Comparison of ENCODE assay signal across 1 cellular context in the genomic region with DNA sequence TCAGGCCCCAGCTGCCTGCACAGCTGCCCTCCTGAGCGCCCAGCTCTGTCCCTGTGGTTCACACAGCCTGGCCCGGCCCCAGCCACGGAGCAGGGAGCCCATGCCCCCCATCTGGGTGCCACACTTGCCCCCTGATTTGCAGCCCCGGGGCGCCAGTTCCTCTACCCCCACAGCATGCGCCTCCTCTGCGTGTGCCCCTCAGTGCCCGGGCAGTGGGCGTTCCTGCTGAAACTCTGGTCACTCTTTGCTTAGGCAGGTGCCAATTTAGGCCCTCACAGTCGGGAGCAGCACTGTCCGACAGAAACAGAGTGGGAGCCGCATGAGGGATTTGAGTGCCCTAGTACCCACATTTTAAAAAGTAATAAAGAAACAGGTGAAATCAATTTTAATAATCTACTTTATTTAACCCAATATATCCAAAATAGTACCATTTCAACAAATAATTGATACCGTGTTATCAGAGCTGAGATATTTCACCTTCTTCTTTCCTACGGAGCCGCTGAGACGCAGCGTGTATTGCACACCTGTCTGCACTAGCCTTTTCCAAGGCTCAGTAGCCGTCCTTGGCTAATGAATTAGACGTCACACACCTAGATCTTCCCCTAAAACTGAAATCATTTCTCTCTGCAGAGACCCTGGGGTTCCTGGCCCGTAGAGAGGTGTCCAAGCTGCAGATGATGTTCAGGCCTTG.
TF ChIP-seq lines count a peak whose summit lies in the region.

No MANE protein-coding gene starts in this region.

TF ChIP-seq in SK-N-SH, 30 proteins besides CTCF, POLR2A, EP300 and RAD21 (continued from another document):
- TF ChIP-seq, protein P1, sequence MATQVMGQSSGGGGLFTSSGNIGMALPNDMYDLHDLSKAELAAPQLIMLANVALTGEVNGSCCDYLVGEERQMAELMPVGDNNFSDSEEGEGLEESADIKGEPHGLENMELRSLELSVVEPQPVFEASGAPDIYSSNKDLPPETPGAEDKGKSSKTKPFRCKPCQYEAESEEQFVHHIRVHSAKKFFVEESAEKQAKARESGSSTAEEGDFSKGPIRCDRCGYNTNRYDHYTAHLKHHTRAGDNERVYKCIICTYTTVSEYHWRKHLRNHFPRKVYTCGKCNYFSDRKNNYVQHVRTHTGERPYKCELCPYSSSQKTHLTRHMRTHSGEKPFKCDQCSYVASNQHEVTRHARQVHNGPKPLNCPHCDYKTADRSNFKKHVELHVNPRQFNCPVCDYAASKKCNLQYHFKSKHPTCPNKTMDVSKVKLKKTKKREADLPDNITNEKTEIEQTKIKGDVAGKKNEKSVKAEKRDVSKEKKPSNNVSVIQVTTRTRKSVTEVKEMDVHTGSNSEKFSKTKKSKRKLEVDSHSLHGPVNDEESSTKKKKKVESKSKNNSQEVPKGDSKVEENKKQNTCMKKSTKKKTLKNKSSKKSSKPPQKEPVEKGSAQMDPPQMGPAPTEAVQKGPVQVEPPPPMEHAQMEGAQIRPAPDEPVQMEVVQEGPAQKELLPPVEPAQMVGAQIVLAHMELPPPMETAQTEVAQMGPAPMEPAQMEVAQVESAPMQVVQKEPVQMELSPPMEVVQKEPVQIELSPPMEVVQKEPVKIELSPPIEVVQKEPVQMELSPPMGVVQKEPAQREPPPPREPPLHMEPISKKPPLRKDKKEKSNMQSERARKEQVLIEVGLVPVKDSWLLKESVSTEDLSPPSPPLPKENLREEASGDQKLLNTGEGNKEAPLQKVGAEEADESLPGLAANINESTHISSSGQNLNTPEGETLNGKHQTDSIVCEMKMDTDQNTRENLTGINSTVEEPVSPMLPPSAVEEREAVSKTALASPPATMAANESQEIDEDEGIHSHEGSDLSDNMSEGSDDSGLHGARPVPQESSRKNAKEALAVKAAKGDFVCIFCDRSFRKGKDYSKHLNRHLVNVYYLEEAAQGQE (IDR thresholded peaks at IDR 0.05; ENCODE audit: low read depth, low read length), result no peak
- no peak for TF ChIP-seq FOSL2 (IDR thresholded peaks at IDR 0.05; ENCODE audit: borderline replicate concordance, low read depth)
- TF ChIP-seq SMC3 (IDR thresholded peaks at IDR 0.05; ENCODE audit: low read depth, low read length), result no peak
- TF ChIP-seq, protein P2, sequence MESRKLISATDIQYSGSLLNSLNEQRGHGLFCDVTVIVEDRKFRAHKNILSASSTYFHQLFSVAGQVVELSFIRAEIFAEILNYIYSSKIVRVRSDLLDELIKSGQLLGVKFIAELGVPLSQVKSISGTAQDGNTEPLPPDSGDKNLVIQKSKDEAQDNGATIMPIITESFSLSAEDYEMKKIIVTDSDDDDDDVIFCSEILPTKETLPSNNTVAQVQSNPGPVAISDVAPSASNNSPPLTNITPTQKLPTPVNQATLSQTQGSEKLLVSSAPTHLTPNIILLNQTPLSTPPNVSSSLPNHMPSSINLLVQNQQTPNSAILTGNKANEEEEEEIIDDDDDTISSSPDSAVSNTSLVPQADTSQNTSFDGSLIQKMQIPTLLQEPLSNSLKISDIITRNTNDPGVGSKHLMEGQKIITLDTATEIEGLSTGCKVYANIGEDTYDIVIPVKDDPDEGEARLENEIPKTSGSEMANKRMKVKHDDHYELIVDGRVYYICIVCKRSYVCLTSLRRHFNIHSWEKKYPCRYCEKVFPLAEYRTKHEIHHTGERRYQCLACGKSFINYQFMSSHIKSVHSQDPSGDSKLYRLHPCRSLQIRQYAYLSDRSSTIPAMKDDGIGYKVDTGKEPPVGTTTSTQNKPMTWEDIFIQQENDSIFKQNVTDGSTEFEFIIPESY (IDR thresholded peaks at IDR 0.05; ENCODE audit: borderline replicate concordance, low read depth), result no peak
- TF ChIP-seq MXI1 (IDR thresholded peaks at IDR 0.05; ENCODE audit: low read depth, low read length), result no peak
